In genomic region chr22:19523240-19524169, GRCh38 we compare ENCODE assay signal across 10 cellular contexts. TPM values are rescaled to one million over a fixed set of nuclear protein-coding genes. Genes with fewer than 3 reads are reported as not detected.
DNase-seq lines count a peak whose midpoint lies in the region; ATAC-seq, FAIRE-seq and TF ChIP-seq lines count a peak whose summit lies in the region.
"Had no signal": no experiment of that assay in that cellular context is flagged by ENCODE, and none has a peak within 500 bp of the region (broad histone marks: within the 10 kb centered on the region; RNA-seq: fewer than 3 reads in every experiment).

No MANE protein-coding gene starts in this region.

- peak; percentile 81 for ATAC-seq in Panc1
- no peak for ATAC-seq in GM19452 (IDR thresholded peaks at IDR 0.05; ENCODE audit: unreplicated experiment)
- no peak for ATAC-seq in HG02973 (IDR thresholded peaks at IDR 0.05; ENCODE audit: unreplicated experiment)

- 2 to 3% methylated on average over 99 of the region's 99 CpGs for WGBS in ectodermal cell, 2 experiments
- WGBS in mesodermal cell (ENCODE audit: insufficient coverage in 2 of 2), 2 experiments: 2 to 3% methylated on average over 58 to 92 of the region's 99 CpGs

- peak; percentile 50 for DNase-seq in EL
- DNase-seq in Panc1 (ENCODE audit: low read depth, low spot score): no peak
- no peak for DNase-seq in SHP77 (lab: John Stamatoyannopoulos, UW)
- no peak for DNase-seq in RCC 7860 (ENCODE audit: low spot score)

- intact Hi-C loops in Panc1 (cut with micrococcal nuclease; ENCODE audit: unreplicated experiment): loop anchor here (10.0 kb wide), 1 partner anchor 101 kb away; no protein-coding TSS in a partner anchor

- in situ Hi-C loops in Panc1 (cut with HindIII; ENCODE audit: low pct_unique_long_range_greater_than_20kb, low sequenced_read_pairs): no loop called here

- H3K4me3 ChIP-seq in Panc1 (ENCODE audit: low read depth in 2 of 2, low read length in 2 of 2) (peak overlapping the region; percentile 16 to 26; a peak in 3 of 4 replicates), ectodermal cell (ENCODE audit: insufficient read depth, low read depth, low read length) (peak overlapping the region; percentile 42), mesodermal cell (ENCODE audit: extremely low read depth, insufficient read depth, low read length, poor library complexity, severe bottlenecking) (peak overlapping the region; percentile 36)

- H3K4me1 ChIP-seq in Panc1 (ENCODE audit: control insufficient read depth, insufficient read depth, low read length) (no peaks in the 10 kb centered on the region), ectodermal cell (ENCODE audit: control insufficient read depth, insufficient read depth, low read length) (peaks cover 21% of the 10 kb centered on the region), mesodermal cell (ENCODE audit: control insufficient read depth, insufficient read depth, low read length, poor library complexity, severe bottlenecking) (peaks cover 6% of the 10 kb centered on the region)

- CTCF ChIA-PET in Panc1 (lab: Charles Lee): no interaction called here

- H3K27ac ChIP-seq in Panc1 (ENCODE audit: low read length) (no peak overlapping the region), ectodermal cell (ENCODE audit: insufficient read depth, low read depth, low read length, poor library complexity, severe bottlenecking) (no peak overlapping the region), mesodermal cell (ENCODE audit: low read depth, low read length, severe bottlenecking) (no peak overlapping the region)
- H3K27ac ChIP-seq: KMS-11 had no signal

- no peak for TF ChIP-seq CTCF in Panc1 (IDR thresholded peaks at IDR 0.05)

- POLR2A ChIA-PET in Panc1 (lab: Charles Lee): no interaction called here

- no peaks in the 10 kb centered on the region for H3K36me3 ChIP-seq in Panc1 (ENCODE audit: control insufficient read depth, insufficient read depth, low read length)
- no peaks in the 10 kb centered on the region for H3K36me3 ChIP-seq in ectodermal cell (ENCODE audit: control insufficient read depth, insufficient read depth, low read length)
- peaks cover 11% of the 10 kb centered on the region for H3K36me3 ChIP-seq in mesodermal cell (ENCODE audit: control insufficient read depth, insufficient read depth, low read length)

- H3K27me3 ChIP-seq in Panc1 (ENCODE audit: control insufficient read depth, insufficient read depth, low read length) (no peaks in the 10 kb centered on the region), ectodermal cell (ENCODE audit: control insufficient read depth, insufficient read depth, low read length, poor library complexity, severe bottlenecking) (peaks cover 54% of the 10 kb centered on the region)

- no TSS peak for BruUV-seq in Panc1 (replicated peaks; lab: Mats Ljungman, UMichigan)

- H3K9me3 ChIP-seq in Panc1 (ENCODE audit: control insufficient read depth, insufficient read depth, low read depth, low read length) (no peaks in the 10 kb centered on the region), ectodermal cell (ENCODE audit: control insufficient read depth, low read length) (no peaks in the 10 kb centered on the region), mesodermal cell (ENCODE audit: control insufficient read depth, low read length) (no peaks in the 10 kb centered on the region)

- FAIRE-seq in RCC 7860 (lab: Jason Lieb, UNC): no peak

RNA-seq across cellular contexts. Expression of gene CLDN5, which starts 0.7 kb away (rescaled TPM):
- 0.18 TPM for total RNA-seq in Panc1 (2021; ENCODE audit: unreplicated experiment)
- polyA plus RNA-seq in Panc1 (2012; ENCODE audit: insufficient read length): not detected
- polyA plus RNA-seq in ectodermal cell (2013, experiment 1 of 4): 1.7 TPM
- 1.4 TPM for polyA plus RNA-seq in ectodermal cell (2013, experiment 2 of 4)
- polyA plus RNA-seq in ectodermal cell (2013, experiment 3 of 4): 3.5 TPM
- 5.1 TPM for polyA plus RNA-seq in ectodermal cell (2013, experiment 4 of 4)
- 4.9 TPM for polyA plus RNA-seq in mesodermal cell (2013, experiment 1 of 2)
- 2.8 TPM for polyA plus RNA-seq in mesodermal cell (2013, experiment 2 of 2)
- total RNA-seq: natural killer cell treated with Interleukin-12 subunit alpha and Interleukin-12 subunit beta and Interleukin-15 and Interleukin-18, amount 100 ng/mL, for 72 hours had no signal

RNA-seq across cellular contexts. Expression of gene CDC45, which starts 43.8 kb away (rescaled TPM):
- 26.1 TPM for total RNA-seq in Panc1 (2021; ENCODE audit: unreplicated experiment)
- polyA plus RNA-seq in Panc1 (2012; ENCODE audit: insufficient read length): 16.0 TPM
- polyA plus RNA-seq in ectodermal cell (2013, experiment 1 of 4): 36.8 TPM
- 40.8 TPM for polyA plus RNA-seq in ectodermal cell (2013, experiment 2 of 4)
- polyA plus RNA-seq in ectodermal cell (2013, experiment 3 of 4): 34.6 TPM
- polyA plus RNA-seq in ectodermal cell (2013, experiment 4 of 4): 36.0 TPM
- 24.0 TPM for polyA plus RNA-seq in mesodermal cell (2013, experiment 1 of 2)
- 22.2 TPM for polyA plus RNA-seq in mesodermal cell (2013, experiment 2 of 2)

RNA-seq across cellular contexts. Expression of gene UFD1, which starts 44.5 kb away (rescaled TPM):
- 82.8 TPM for total RNA-seq in Panc1 (2021; ENCODE audit: unreplicated experiment)
- 124 TPM for polyA plus RNA-seq in Panc1 (2012; ENCODE audit: insufficient read length)
- polyA plus RNA-seq in ectodermal cell (2013, experiment 1 of 4): 65.7 TPM
- polyA plus RNA-seq in ectodermal cell (2013, experiment 2 of 4): 57.1 TPM
- 44.5 TPM for polyA plus RNA-seq in ectodermal cell (2013, experiment 3 of 4)
- 51.1 TPM for polyA plus RNA-seq in ectodermal cell (2013, experiment 4 of 4)
- 72.6 TPM for polyA plus RNA-seq in mesodermal cell (2013, experiment 1 of 2)
- polyA plus RNA-seq in mesodermal cell (2013, experiment 2 of 2): 67.3 TPM
